Comparison of ENCODE assay signal across 8 cellular contexts in the genomic region with DNA sequence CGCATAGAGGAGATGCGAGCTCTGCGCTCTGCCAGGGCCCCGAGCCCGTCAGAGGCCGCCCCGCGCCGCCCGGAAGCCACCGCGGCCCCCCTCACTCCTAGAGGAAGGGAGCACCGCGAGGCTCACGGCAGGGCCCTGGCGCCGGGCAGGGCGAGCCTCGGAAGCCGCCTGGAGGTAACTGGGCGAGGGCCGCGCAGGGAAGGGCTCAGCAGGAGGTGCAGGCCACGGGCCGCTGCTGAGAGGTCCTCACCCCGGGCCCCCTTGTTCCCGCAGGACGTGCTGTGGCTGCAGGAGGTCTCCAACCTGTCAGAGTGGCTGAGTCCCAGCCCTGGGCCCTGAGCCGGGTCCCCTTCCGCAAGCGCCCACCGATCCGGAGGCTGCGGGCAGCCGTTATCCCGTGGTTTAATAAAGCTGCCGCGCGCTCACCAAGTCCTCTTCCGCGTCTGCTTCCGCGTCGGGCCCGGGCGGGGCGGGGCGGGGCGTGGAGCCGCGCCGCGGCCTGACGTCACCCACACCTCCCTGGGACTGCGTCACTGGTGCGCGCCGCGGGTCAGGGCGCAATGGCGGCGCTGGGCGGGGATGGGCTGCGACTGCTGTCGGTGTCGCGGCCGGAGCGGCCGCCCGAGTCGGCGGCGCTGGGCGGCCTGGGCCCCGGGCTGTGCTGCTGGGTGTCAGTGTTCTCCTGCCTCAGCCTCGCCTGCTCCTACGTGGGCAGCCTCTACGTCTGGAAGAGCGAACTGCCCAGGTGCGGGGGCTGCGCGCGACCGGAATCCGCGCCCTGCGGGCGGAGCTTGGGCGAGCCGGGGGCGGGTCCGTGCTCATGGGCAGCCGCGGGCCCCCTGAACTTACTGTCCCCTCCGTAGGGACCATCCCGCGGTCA. TPM values are rescaled to one million over a fixed set of nuclear protein-coding genes. Genes with fewer than 3 reads are reported as not detected.
DNase-seq lines count a peak whose midpoint lies in the region; ATAC-seq and TF ChIP-seq lines count a peak whose summit lies in the region.

A gene with protein sequence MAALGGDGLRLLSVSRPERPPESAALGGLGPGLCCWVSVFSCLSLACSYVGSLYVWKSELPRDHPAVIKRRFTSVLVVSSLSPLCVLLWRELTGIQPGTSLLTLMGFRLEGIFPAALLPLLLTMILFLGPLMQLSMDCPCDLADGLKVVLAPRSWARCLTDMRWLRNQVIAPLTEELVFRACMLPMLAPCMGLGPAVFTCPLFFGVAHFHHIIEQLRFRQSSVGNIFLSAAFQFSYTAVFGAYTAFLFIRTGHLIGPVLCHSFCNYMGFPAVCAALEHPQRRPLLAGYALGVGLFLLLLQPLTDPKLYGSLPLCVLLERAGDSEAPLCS (plus strand): TSS at position 546 of the 880 bp plus-strand sequence. CDS start 15 bp downstream, at position 561.

- H3K36me3 Mint-ChIP-seq in activated naive CD8-positive, alpha-beta T cell treated with anti-CD3 and anti-CD28 coated beads, Interleukin-2, amount 10 ng/mL, durations not matched to agents 7 days and 5 days = peaks cover 18% of the 10 kb centered on the region

- intact Hi-C loops in Right ventricle myocardium superior (cut with DNase I) (no loop called here), transverse colon (cut with DNase I; ENCODE audit: low total_unique reads) (no loop called here)

- peak within 1 kb of the TSS; percentile 99 for H3K9ac ChIP-seq in SU-DHL-6 (ENCODE audit: low read length)

- H3K27me3 ChIP-seq in SU-DHL-6 (ENCODE audit: low read length) (no peaks in the 10 kb centered on the region), transverse colon (no peaks in the 10 kb centered on the region)

- 0 out of 2 replicates have a peak, but pooled peaks cover 5% of the 10 kb centered on the region for H3F3A ChIP-seq in SU-DHL-6 (ENCODE audit: insufficient read depth)

- TF ChIP-seq POLR2A in transverse colon (IDR thresholded peaks at IDR 0.05) = peak; percentile 94

- peak within 1 kb of the TSS; percentile 94 for H3K4me2 ChIP-seq in SU-DHL-6 (ENCODE audit: low read depth, low read length, poor library complexity, severe bottlenecking)

- H3K36me3 ChIP-seq in SU-DHL-6 (ENCODE audit: low read length) (no peaks in the 10 kb centered on the region), transverse colon (no peaks in the 10 kb centered on the region)

- H3K4me3 Mint-ChIP-seq in activated naive CD8-positive, alpha-beta T cell treated with anti-CD3 and anti-CD28 coated beads, Interleukin-2, amount 10 ng/mL, durations not matched to agents 7 days and 5 days = peak within 1 kb of the TSS; percentile 98

- TF ChIP-seq EP300 in transverse colon (IDR thresholded peaks at IDR 0.05; ENCODE audit: low read depth) = no peak

- peak; percentile 86 for ATAC-seq in activated naive CD8-positive, alpha-beta T cell treated with anti-CD3 and anti-CD28 coated beads, Interleukin-2, amount 10 ng/mL, durations not matched to agents 7 days and 5 days (ENCODE audit: low read depth)
- peak; percentile 98 for ATAC-seq in Right ventricle myocardium superior (ENCODE audit: poor library complexity)

- WGBS in transverse colon (ENCODE audit: low coverage in 1 of 2), 2 donors = 0% methylated on average over 92 of the region's 98 CpGs; no CpG with 5 or more reads in 1 of the 2 donors

- POLR2A ChIA-PET in activated naive CD8-positive, alpha-beta T cell treated with anti-CD3 and anti-CD28 coated beads, Interleukin-2, amount 10 ng/mL, durations not matched to agents 7 days and 5 days (lab: Charles Lee) = interaction anchor here (0.7 to 4.4 kb wide), 22 partner anchors 9 to 471 kb away, joined by 3 to 90 read pairs (median 4); partner anchors contain the start of genes PC, PELI3, RBM14 and RBM4

- peaks cover 18 to 39% (median 24%) of the 10 kb centered on the region in 4 donors for H3K4me1 ChIP-seq in transverse colon

- in situ Hi-C loops in transverse colon (cut with MboI; ENCODE audit: low pct_ligation_motif_present in 1 of 4, low pct_unique_long_range_greater_than_20kb in 1 of 4, low sequenced_read_pairs in 3 of 4) = loop anchor here in 2 of 4 donors (25.0 kb wide), 2 partner anchors 281 to 431 kb away; partner anchors contain the start of genes CTSF (in 1 of the 2) and NPAS4 (in 1 of the 2)

- H3K9me3 ChIP-seq in SU-DHL-6 (ENCODE audit: insufficient read depth, low read length) = no peaks in the 10 kb centered on the region
- H3K9me3 ChIP-seq in transverse colon = no peaks in the 10 kb centered on the region

- peaks cover 42% of the 10 kb centered on the region for H3K79me2 ChIP-seq in SU-DHL-6 (ENCODE audit: insufficient read depth, low read length)

- H2AFZ ChIP-seq in SU-DHL-6 (ENCODE audit: low read depth, low read length, severe bottlenecking) = peak within 1 kb of the TSS; percentile 95

- no peaks in the 10 kb centered on the region for H3K9me3 Mint-ChIP-seq in activated naive CD8-positive, alpha-beta T cell treated with anti-CD3 and anti-CD28 coated beads, Interleukin-2, amount 10 ng/mL, durations not matched to agents 7 days and 5 days

- H3K27me3 Mint-ChIP-seq in activated naive CD8-positive, alpha-beta T cell treated with anti-CD3 and anti-CD28 coated beads, Interleukin-2, amount 10 ng/mL, durations not matched to agents 7 days and 5 days = no peaks in the 10 kb centered on the region

- peaks cover 40% of the 10 kb centered on the region for H3K4me1 Mint-ChIP-seq in activated naive CD8-positive, alpha-beta T cell treated with anti-CD3 and anti-CD28 coated beads, Interleukin-2, amount 10 ng/mL, durations not matched to agents 7 days and 5 days

- DNase-seq in HFF-Myc (ENCODE audit: extremely low read depth, low read depth) = peak; percentile 58
- peak; percentile 93 for DNase-seq in NAMALWA (ENCODE audit: low spot score)
- peak; percentile 98 for DNase-seq in activated naive CD8-positive, alpha-beta T cell treated with anti-CD3 and anti-CD28 coated beads, Interleukin-2, amount 10 ng/mL, durations not matched to agents 7 days and 5 days
- DNase-seq in Right ventricle myocardium superior = peak; percentile 95
- peak; percentile 81 for DNase-seq in pons (ENCODE audit: low spot score)
- DNase-seq in transverse colon = peak; percentile 91

- no peaks in the 10 kb centered on the region for H3K9me2 ChIP-seq in SU-DHL-6 (replicated peaks; ENCODE audit: insufficient read depth, low read length)

- TF ChIP-seq CTCF in HFF-Myc (IDR thresholded peaks at IDR 0.05; ENCODE audit: low read depth, low read length, missing control alignments) = no peak
- no peak for TF ChIP-seq CTCF in SU-DHL-6 (IDR thresholded peaks at IDR 0.05; ENCODE audit: insufficient read depth, low read length, poor library complexity, severe bottlenecking)
- TF ChIP-seq CTCF in transverse colon (IDR thresholded peaks at IDR 0.05) = no peak

- H3K4me3 ChIP-seq in GM08714 (ENCODE audit: low read length) (peak within 1 kb of the TSS; percentile 92), HFF-Myc (replicated peaks; ENCODE audit: low read depth, low read length) (peak within 1 kb of the TSS; percentile 99), SU-DHL-6 (ENCODE audit: insufficient read depth, low read length, poor library complexity, severe bottlenecking) (peak within 1 kb of the TSS; percentile 89), transverse colon (peak within 1 kb of the TSS; percentile 82 to 98 (median 91))

- peak within 1 kb of the TSS; percentile 89 for H3K27ac ChIP-seq in SU-DHL-6 (ENCODE audit: low read depth, low read length)
- H3K27ac ChIP-seq in transverse colon = peak within 1 kb of the TSS; percentile 97 to 99 (median 99)

- H4K20me1 ChIP-seq in SU-DHL-6 (ENCODE audit: low read depth, low read length) = no peaks in the 10 kb centered on the region

- H3K27ac Mint-ChIP-seq in activated naive CD8-positive, alpha-beta T cell treated with anti-CD3 and anti-CD28 coated beads, Interleukin-2, amount 10 ng/mL, durations not matched to agents 7 days and 5 days = peak within 1 kb of the TSS; percentile 98

RNA-seq across cellular contexts. Expression of the gene that starts here (rescaled TPM):
- total RNA-seq in activated naive CD8-positive, alpha-beta T cell treated with anti-CD3 and anti-CD28 coated beads, Interleukin-2, amount 10 ng/mL, durations not matched to agents 7 days and 5 days = 10 to 100 TPM; 23.0 to 27.2 TPM
- total RNA-seq in Right ventricle myocardium superior = 6.2 TPM
- total RNA-seq in transverse colon = 10 to 100 TPM; 14.5 to 40.3 (median 37.4) TPM

Comparison
In these comparisons a context has a peak if more than half of its experiments do, and no peak if none do; other contexts are left out.
1. Peak in every context shown above with its lines: DNase-seq, ATAC-seq, H3K4me3 ChIP-seq and H3K27ac ChIP-seq.